In the genomic region with DNA sequence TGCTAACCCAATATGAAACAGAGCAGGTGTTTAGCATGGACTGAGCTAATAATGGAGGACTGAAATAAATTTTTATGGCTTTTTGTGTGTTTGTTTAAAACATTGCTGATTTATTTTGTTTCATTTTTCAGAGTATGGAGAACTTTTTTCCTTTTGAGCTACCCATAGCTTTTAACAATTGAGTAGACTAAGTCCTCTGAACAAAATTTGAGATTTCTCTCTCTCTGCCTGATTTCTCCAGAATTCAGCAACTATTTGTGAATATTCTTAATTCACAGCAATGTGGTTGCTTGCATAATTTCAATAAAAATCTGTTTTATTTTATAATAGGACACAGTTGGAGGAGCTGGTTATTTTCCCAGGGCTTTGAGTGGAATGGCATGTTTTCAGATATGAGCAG, we compare ENCODE assay signal across 36 cellular contexts.
"Had no signal": no experiment of that assay in that cellular context is flagged by ENCODE, and none has a peak within 500 bp of the region (broad histone marks: within the 10 kb centered on the region; RNA-seq: fewer than 3 reads in every experiment).

No MANE protein-coding gene starts in this region.

- H3K4me3 Mint-ChIP-seq: activated CD4-positive, alpha-beta memory T cell treated with anti-CD3 and anti-CD28 coated beads for 36 hours; activated CD4-positive, alpha-beta T cell treated with anti-CD3 and anti-CD28 coated beads for 36 hours; activated CD4-positive, alpha-beta T cell treated with anti-CD3 and anti-CD28 coated beads, Interleukin-2, amount 10 ng/mL, durations not matched to agents 24 days and 14 days; activated CD8-positive, alpha-beta memory T cell treated with anti-CD3 and anti-CD28 coated beads, Interleukin-2, amount 10 ng/mL, durations not matched to agents 7 days and 5 days; activated CD8-positive, alpha-beta T cell treated with anti-CD3 and anti-CD28 coated beads, Interleukin-2, amount 10 ng/mL, durations not matched to agents 7 days and 5 days; activated naive CD4-positive, alpha-beta T cell treated with anti-CD3 and anti-CD28 coated beads for 36 hours; activated naive CD4-positive, alpha-beta T cell treated with anti-CD3 and anti-CD28 coated beads, Interleukin-2, amount 50 U/mL, for 24 hours; activated naive CD8-positive, alpha-beta T cell treated with anti-CD3 and anti-CD28 coated beads for 36 hours; activated naive CD8-positive, alpha-beta T cell treated with anti-CD3 and anti-CD28 coated beads, Interleukin-2, amount 50 U/mL, for 24 hours; activated T-helper 1 cell treated with anti-CD3 and anti-CD28 coated beads, Interleukin-12 subunit alpha, Interleukin-12 subunit beta, Interleukin-2, Interleukin-4 antibody, amounts not matched to agents 30 ng/mL and 10 ng/mL and 1 ng/mL, durations not matched to agents 14 hours and 24 hours and 36 hours; brain; T-cell; T-helper 1 cell treated with Interleukin-12 subunit alpha and Interleukin-12 subunit beta and Interleukin-4 antibody, amounts not matched to agents 30 μg/mL and 1 μg/mL, for 36 hours; T-helper 2 cell treated with Interferon-gamma antibody and Interleukin-4, amounts not matched to agents 5 μg/mL and 100 μg/mL, for 36 hours had no signal

- H3K27ac Mint-ChIP-seq: activated CD4-positive, alpha-beta memory T cell treated with anti-CD3 and anti-CD28 coated beads for 36 hours; activated CD4-positive, alpha-beta T cell treated with anti-CD3 and anti-CD28 coated beads for 36 hours; activated CD4-positive, alpha-beta T cell treated with anti-CD3 and anti-CD28 coated beads, Interleukin-2, amount 10 ng/mL, durations not matched to agents 24 days and 14 days; activated CD8-positive, alpha-beta memory T cell treated with anti-CD3 and anti-CD28 coated beads, Interleukin-2, amount 10 ng/mL, durations not matched to agents 7 days and 5 days; activated CD8-positive, alpha-beta T cell treated with anti-CD3 and anti-CD28 coated beads, Interleukin-2, amount 10 ng/mL, durations not matched to agents 7 days and 5 days; activated naive CD4-positive, alpha-beta T cell treated with anti-CD3 and anti-CD28 coated beads for 36 hours; activated naive CD4-positive, alpha-beta T cell treated with anti-CD3 and anti-CD28 coated beads, Interleukin-2, amount 50 U/mL, for 24 hours; activated naive CD8-positive, alpha-beta T cell treated with anti-CD3 and anti-CD28 coated beads for 36 hours; activated naive CD8-positive, alpha-beta T cell treated with anti-CD3 and anti-CD28 coated beads, Interleukin-2, amount 50 U/mL, for 24 hours; activated T-helper 1 cell treated with anti-CD3 and anti-CD28 coated beads, Interleukin-12 subunit alpha, Interleukin-12 subunit beta, Interleukin-2, Interleukin-4 antibody, amounts not matched to agents 30 ng/mL and 10 ng/mL and 1 ng/mL, durations not matched to agents 14 hours and 24 hours and 36 hours; activated T-helper 2 cell treated with anti-CD3 and anti-CD28 coated beads, Interferon-gamma antibody, Interleukin-2, Interleukin-4, amounts not matched to agents 10 μg/mL and 5 μg/mL and 100 μg/mL, durations not matched to agents 14 hours and 24 hours and 36 hours; brain; T-cell; T-helper 1 cell treated with Interleukin-12 subunit alpha and Interleukin-12 subunit beta and Interleukin-4 antibody, amounts not matched to agents 30 μg/mL and 1 μg/mL, for 36 hours; T-helper 2 cell treated with Interferon-gamma antibody and Interleukin-4, amounts not matched to agents 5 μg/mL and 100 μg/mL, for 36 hours had no signal

- H3K36me3 ChIP-seq: adrenal gland, ascending aorta, breast epithelium, cardiac muscle cell, colonic mucosa, gastrocnemius medialis, heart right ventricle had no signal

- H3K4me1 ChIP-seq: adrenal gland, ascending aorta, breast epithelium, colonic mucosa, gastrocnemius medialis, heart right ventricle had no signal

- H3K27me3 Mint-ChIP-seq: activated CD4-positive, alpha-beta memory T cell treated with anti-CD3 and anti-CD28 coated beads for 36 hours; activated CD4-positive, alpha-beta T cell treated with anti-CD3 and anti-CD28 coated beads for 36 hours; activated CD4-positive, alpha-beta T cell treated with anti-CD3 and anti-CD28 coated beads, Interleukin-2, amount 10 ng/mL, durations not matched to agents 24 days and 14 days; activated CD8-positive, alpha-beta memory T cell treated with anti-CD3 and anti-CD28 coated beads, Interleukin-2, amount 10 ng/mL, durations not matched to agents 7 days and 5 days; activated naive CD4-positive, alpha-beta T cell treated with anti-CD3 and anti-CD28 coated beads, Interleukin-2, amount 50 U/mL, for 24 hours; activated naive CD8-positive, alpha-beta T cell treated with anti-CD3 and anti-CD28 coated beads for 36 hours; activated naive CD8-positive, alpha-beta T cell treated with anti-CD3 and anti-CD28 coated beads, Interleukin-2, amount 50 U/mL, for 24 hours had no signal

- H3K4me3 ChIP-seq: adrenal gland, ascending aorta, breast epithelium, cardiac muscle cell, colonic mucosa, gastrocnemius medialis, heart right ventricle, hepatocyte had no signal

- H3K4me1 Mint-ChIP-seq: activated CD4-positive, alpha-beta T cell treated with anti-CD3 and anti-CD28 coated beads for 36 hours; activated CD4-positive, alpha-beta T cell treated with anti-CD3 and anti-CD28 coated beads, Interleukin-2, amount 10 ng/mL, durations not matched to agents 24 days and 14 days; activated CD8-positive, alpha-beta memory T cell treated with anti-CD3 and anti-CD28 coated beads, Interleukin-2, amount 10 ng/mL, durations not matched to agents 7 days and 5 days; activated naive CD4-positive, alpha-beta T cell treated with anti-CD3 and anti-CD28 coated beads, Interleukin-2, amount 50 U/mL, for 24 hours; activated naive CD8-positive, alpha-beta T cell treated with anti-CD3 and anti-CD28 coated beads for 36 hours; activated naive CD8-positive, alpha-beta T cell treated with anti-CD3 and anti-CD28 coated beads, Interleukin-2, amount 50 U/mL, for 24 hours; brain; T-cell had no signal

- ATAC-seq: activated CD4-positive, alpha-beta T cell treated with anti-CD3 and anti-CD28 coated beads for 36 hours; activated CD8-positive, alpha-beta memory T cell treated with anti-CD3 and anti-CD28 coated beads, Interleukin-2, amount 10 ng/mL, durations not matched to agents 7 days and 5 days; activated CD8-positive, alpha-beta T cell treated with anti-CD3 and anti-CD28 coated beads, Interleukin-2, amount 10 ng/mL, durations not matched to agents 7 days and 5 days; activated naive CD8-positive, alpha-beta T cell treated with anti-CD3 and anti-CD28 coated beads, Interleukin-2, amount 50 U/mL, for 24 hours; esophagus mucosa; gastrocnemius medialis; heart right ventricle; T-cell had no signal

- H3K79me2 ChIP-seq: hepatocyte had no signal

- H3K4me2 ChIP-seq: hepatocyte had no signal

- H3K27ac ChIP-seq: adrenal gland, ascending aorta, breast epithelium, cardiac muscle cell, colonic mucosa, gastrocnemius medialis, heart right ventricle, hepatocyte had no signal

- DNase-seq: activated CD4-positive, alpha-beta memory T cell treated with anti-CD3 and anti-CD28 coated beads for 36 hours; activated CD4-positive, alpha-beta T cell treated with anti-CD3 and anti-CD28 coated beads for 36 hours; activated CD4-positive, alpha-beta T cell treated with anti-CD3 and anti-CD28 coated beads, Interleukin-2, amount 10 ng/mL, durations not matched to agents 24 days and 14 days; activated CD4-positive, CD25-positive, alpha-beta regulatory T cell; activated CD4-positive, CD25-positive, alpha-beta regulatory T cell treated with anti-CD3 and anti-CD28 coated beads, Interleukin-2, amount 50 U/mL, for 72 hours; activated CD8-positive, alpha-beta memory T cell treated with anti-CD3 and anti-CD28 coated beads, Interleukin-2, amount 10 ng/mL, durations not matched to agents 7 days and 5 days; activated CD8-positive, alpha-beta memory T cell treated with anti-CD3 and anti-CD28 coated beads, Interleukin-2, amount 50 U/mL, for 4 hours; activated CD8-positive, alpha-beta T cell treated with anti-CD3 and anti-CD28 coated beads, Interleukin-2, amount 10 ng/mL, durations not matched to agents 7 days and 5 days; activated effector memory CD4-positive, alpha-beta T cell treated with anti-CD3 and anti-CD28 coated beads, Interleukin-2, amount 50 U/mL, for 16 hours; activated naive CD4-positive, alpha-beta T cell treated with anti-CD3 and anti-CD28 coated beads for 36 hours; activated naive CD8-positive, alpha-beta T cell treated with anti-CD3 and anti-CD28 coated beads for 36 hours; activated naive CD8-positive, alpha-beta T cell treated with anti-CD3 and anti-CD28 coated beads, Interleukin-2, amount 50 U/mL, for 24 hours; activated T-cell treated with anti-CD3 and anti-CD28 coated beads, Interleukin-2, amount 50 U/mL, for 1 hour; activated T-cell treated with anti-CD3 and anti-CD28 coated beads, Interleukin-2, amount 50 U/mL, for 48 hours; adrenal gland; central memory CD4-positive, alpha-beta T cell; cerebellar nuclear complex; colonic mucosa; effector CD8-positive, alpha-beta T cell; foreskin fibroblast; gastrocnemius medialis; glutamatergic neuron; heart right ventricle; T-cell; T1000 had no signal

- H3K9me3 ChIP-seq: adrenal gland, colonic mucosa, gastrocnemius medialis had no signal

- H3K27me3 ChIP-seq: adrenal gland, ascending aorta, breast epithelium, cardiac muscle cell, colonic mucosa, gastrocnemius medialis, heart right ventricle, hepatocyte had no signal

- H3K36me3 Mint-ChIP-seq: activated CD8-positive, alpha-beta memory T cell treated with anti-CD3 and anti-CD28 coated beads, Interleukin-2, amount 10 ng/mL, durations not matched to agents 7 days and 5 days; activated naive CD4-positive, alpha-beta T cell treated with anti-CD3 and anti-CD28 coated beads, Interleukin-2, amount 50 U/mL, for 24 hours; activated naive CD8-positive, alpha-beta T cell treated with anti-CD3 and anti-CD28 coated beads for 36 hours; T-cell had no signal
